In the genomic region with DNA sequence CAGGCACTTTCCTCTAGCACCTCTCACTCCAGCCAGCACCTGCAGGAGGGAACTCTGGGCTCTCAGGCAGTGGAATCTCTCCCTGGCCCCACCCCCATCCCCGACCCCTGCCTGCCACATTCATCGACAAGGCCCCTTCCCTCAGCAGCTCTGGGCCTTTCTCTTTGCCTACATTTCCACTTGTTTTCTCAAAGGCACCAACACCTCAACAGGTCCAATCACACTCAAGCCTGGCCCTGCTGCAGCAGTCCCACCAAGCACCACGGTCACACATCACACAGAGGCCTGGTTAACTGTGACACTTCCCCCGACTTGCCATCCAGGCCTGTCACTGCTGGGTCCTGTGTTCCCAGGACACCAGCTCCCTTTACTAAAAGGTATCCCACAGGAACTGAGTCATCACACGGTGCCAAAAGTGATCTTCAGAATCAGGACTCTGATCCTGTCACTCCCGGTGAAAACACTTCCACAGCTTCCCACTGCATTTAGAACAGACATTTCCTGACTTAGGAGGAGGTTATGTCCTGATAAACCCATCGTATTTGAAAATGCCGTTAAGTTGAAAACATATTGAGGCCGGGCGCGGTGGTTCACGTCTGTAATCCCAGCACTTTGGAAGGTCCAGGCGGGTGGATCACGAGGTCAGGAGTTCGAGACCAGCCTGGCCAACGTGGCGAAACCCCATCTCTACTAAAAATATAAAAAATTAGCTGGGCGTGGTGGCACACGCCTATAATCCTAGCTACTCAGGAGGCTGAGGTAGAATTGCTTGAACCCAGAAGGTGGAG, we compare ENCODE assay signal across 16 cellular contexts. TPM values are rescaled to one million over a fixed set of nuclear protein-coding genes. Genes with fewer than 3 reads are reported as not detected.
DNase-seq lines count a peak whose midpoint lies in the region; ATAC-seq and TF ChIP-seq lines count a peak whose summit lies in the region.
"Had no signal": no experiment of that assay in that cellular context is flagged by ENCODE, and none has a peak within 500 bp of the region (broad histone marks: within the 10 kb centered on the region; RNA-seq: fewer than 3 reads in every experiment).

No MANE protein-coding gene starts in this region.

- H3K27me3 ChIP-seq in adrenal gland (no peaks in the 10 kb centered on the region), liver (ENCODE audit: control insufficient read depth in 4 of 4, insufficient read depth in 4 of 4, low read length in 3 of 4) (no peaks in the 10 kb centered on the region)

- H3K27ac Mint-ChIP-seq in activated naive CD8-positive, alpha-beta T cell treated with anti-CD3 and anti-CD28 coated beads for 36 hours = peak overlapping the region; percentile 1
- H3K27ac Mint-ChIP-seq in activated naive CD8-positive, alpha-beta T cell treated with anti-CD3 and anti-CD28 coated beads, Interleukin-2, amount 50 U/mL, for 24 hours = no peak overlapping the region
- H3K27ac Mint-ChIP-seq in type B pancreatic cell = no peak overlapping the region
- H3K27ac Mint-ChIP-seq: B cell; stimulated activated memory B cell treated with anti-CD40 and anti-IgM and Interleukin-4, amounts not matched to agents 10 μg/mL and 1 μg/mL and 100 μg/mL, for 72 hours had no signal

- TF ChIP-seq POLR2A in adrenal gland (IDR thresholded peaks at IDR 0.05) = no peak

- no peak for ATAC-seq in activated naive CD8-positive, alpha-beta T cell treated with anti-CD3 and anti-CD28 coated beads, Interleukin-2, amount 50 U/mL, for 24 hours
- ATAC-seq: stimulated activated memory B cell treated with anti-CD40 and anti-IgM and Interleukin-4, amounts not matched to agents 10 μg/mL and 1 μg/mL and 100 μg/mL, for 72 hours had no signal

- H3K9me3 ChIP-seq in adrenal gland (replicated peaks in 1 of 3) = no peaks in the 10 kb centered on the region
- H3K9me3 ChIP-seq in liver (ENCODE audit: control insufficient read depth in 4 of 4, low read length in 3 of 4) = no peaks in the 10 kb centered on the region

- H3K27ac ChIP-seq in adrenal gland (peak overlapping the region in 3 of 5 donors; percentile 28 to 83 (median 78)), liver (ENCODE audit: low read depth in 1 of 2, low read length in 2 of 2) (peak overlapping the region; percentile 37 to 81)

- H3K4me3 Mint-ChIP-seq in activated naive CD8-positive, alpha-beta T cell treated with anti-CD3 and anti-CD28 coated beads for 36 hours = no peak overlapping the region
- no peak overlapping the region for H3K4me3 Mint-ChIP-seq in activated naive CD8-positive, alpha-beta T cell treated with anti-CD3 and anti-CD28 coated beads, Interleukin-2, amount 50 U/mL, for 24 hours
- H3K4me3 Mint-ChIP-seq in type B pancreatic cell = no peak overlapping the region
- H3K4me3 Mint-ChIP-seq: B cell; neural crest cell; stimulated activated memory B cell treated with anti-CD40 and anti-IgM and Interleukin-4, amounts not matched to agents 10 μg/mL and 1 μg/mL and 100 μg/mL, for 72 hours had no signal

- H3K4me1 Mint-ChIP-seq in activated naive CD8-positive, alpha-beta T cell treated with anti-CD3 and anti-CD28 coated beads for 36 hours = no peaks in the 10 kb centered on the region
- no peaks in the 10 kb centered on the region for H3K4me1 Mint-ChIP-seq in activated naive CD8-positive, alpha-beta T cell treated with anti-CD3 and anti-CD28 coated beads, Interleukin-2, amount 50 U/mL, for 24 hours
- peaks cover 18% of the 10 kb centered on the region for H3K4me1 Mint-ChIP-seq in type B pancreatic cell (ENCODE audit: unreplicated experiment)

- no peak for TF ChIP-seq CTCF in adrenal gland (IDR thresholded peaks at IDR 0.05)
- no peak for TF ChIP-seq CTCF in liver (IDR thresholded peaks at IDR 0.05; ENCODE audit: low read depth, low read length, missing input control)
- no peak for TF ChIP-seq CTCF in type B pancreatic cell (conservative IDR thresholded peaks at IDR 0.05)

- peaks cover 13% of the 10 kb centered on the region for H3K36me3 Mint-ChIP-seq in activated naive CD8-positive, alpha-beta T cell treated with anti-CD3 and anti-CD28 coated beads for 36 hours
- peaks cover 28% of the 10 kb centered on the region for H3K36me3 Mint-ChIP-seq in activated naive CD8-positive, alpha-beta T cell treated with anti-CD3 and anti-CD28 coated beads, Interleukin-2, amount 50 U/mL, for 24 hours (ENCODE audit: low read depth)
- H3K36me3 Mint-ChIP-seq in type B pancreatic cell = peaks cover 41% of the 10 kb centered on the region

- no peaks in the 10 kb centered on the region for H3K9me3 Mint-ChIP-seq in activated naive CD8-positive, alpha-beta T cell treated with anti-CD3 and anti-CD28 coated beads for 36 hours
- H3K9me3 Mint-ChIP-seq in activated naive CD8-positive, alpha-beta T cell treated with anti-CD3 and anti-CD28 coated beads, Interleukin-2, amount 50 U/mL, for 24 hours = no peaks in the 10 kb centered on the region
- H3K9me3 Mint-ChIP-seq in type B pancreatic cell = no peaks in the 10 kb centered on the region
- H3K9me3 Mint-ChIP-seq: neural crest cell; stimulated activated memory B cell treated with anti-CD40 and anti-IgM and Interleukin-4, amounts not matched to agents 10 μg/mL and 1 μg/mL and 100 μg/mL, for 72 hours had no signal

- WGBS in adrenal gland, 4 donors = 84 to 90% (median 89%) methylated on average over 19 of the region's 19 CpGs
- 81% methylated on average over 19 of the region's 19 CpGs for WGBS in liver

- H3K36me3 ChIP-seq in adrenal gland (replicated peaks in 1 of 2) (peaks cover 0 to 76% of the 10 kb centered on the region in 2 donors), liver (ENCODE audit: control insufficient read depth in 4 of 4, insufficient read depth in 3 of 4, low read depth in 1 of 4, low read length in 3 of 4) (peaks cover 19 to 51% (median 37%) of the 10 kb centered on the region in 4 donors)

- H3K4me1 ChIP-seq in adrenal gland (replicated peaks in 1 of 2) (peaks cover 36 to 51% of the 10 kb centered on the region in 2 donors), liver (ENCODE audit: control insufficient read depth in 4 of 4, insufficient read depth in 4 of 4, low read length in 3 of 4) (peaks cover 13 to 47% (median 38%) of the 10 kb centered on the region in 4 donors)

- H3K27me3 Mint-ChIP-seq in activated naive CD8-positive, alpha-beta T cell treated with anti-CD3 and anti-CD28 coated beads for 36 hours = no peaks in the 10 kb centered on the region
- no peaks in the 10 kb centered on the region for H3K27me3 Mint-ChIP-seq in activated naive CD8-positive, alpha-beta T cell treated with anti-CD3 and anti-CD28 coated beads, Interleukin-2, amount 50 U/mL, for 24 hours
- no peaks in the 10 kb centered on the region for H3K27me3 Mint-ChIP-seq in type B pancreatic cell
- H3K27me3 Mint-ChIP-seq: B cell; stimulated activated memory B cell treated with anti-CD40 and anti-IgM and Interleukin-4, amounts not matched to agents 10 μg/mL and 1 μg/mL and 100 μg/mL, for 72 hours had no signal

- H3K9ac ChIP-seq in liver (ENCODE audit: low read depth in 1 of 2, low read length in 2 of 2) = no peak overlapping the region

- H3K4me3 ChIP-seq in adrenal gland (no peak overlapping the region), liver (ENCODE audit: low read depth in 1 of 3, low read length in 3 of 3) (no peak overlapping the region)
- H3K4me3 ChIP-seq: lung had no signal

- no peak for TF ChIP-seq RAD21 in liver (IDR thresholded peaks at IDR 0.05)

- intact Hi-C loops in adrenal gland (cut with DNase I) = no loop called here

- no peak for DNase-seq in activated naive CD8-positive, alpha-beta T cell treated with anti-CD3 and anti-CD28 coated beads for 36 hours
- no peak for DNase-seq in activated naive CD8-positive, alpha-beta T cell treated with anti-CD3 and anti-CD28 coated beads, Interleukin-2, amount 50 U/mL, for 24 hours
- DNase-seq in adrenal gland (peak in 3 of 7 donors; percentile 13 to 52 (median 14)), type B pancreatic cell (ENCODE audit: extremely low spot score, unreplicated experiment) (peak; percentile 64), cerebellar nuclear complex (lab: John Stamatoyannopoulos, UW) (no peak), 8988T (no peak), NCI-H128 (lab: John Stamatoyannopoulos, UW; ENCODE audit: unreplicated experiment) (no peak)
- DNase-seq: DMS 273 treated with DMSO at 0.1 percent for 48 hours, NCI-H2029, NCI-H510A had no signal

TF ChIP-seq in liver, 16 proteins besides CTCF, POLR2A, EP300 and RAD21 (continues in another document):
- no peak for TF ChIP-seq HNF4A (conservative IDR thresholded peaks at IDR 0.05)
- TF ChIP-seq, protein P1, sequence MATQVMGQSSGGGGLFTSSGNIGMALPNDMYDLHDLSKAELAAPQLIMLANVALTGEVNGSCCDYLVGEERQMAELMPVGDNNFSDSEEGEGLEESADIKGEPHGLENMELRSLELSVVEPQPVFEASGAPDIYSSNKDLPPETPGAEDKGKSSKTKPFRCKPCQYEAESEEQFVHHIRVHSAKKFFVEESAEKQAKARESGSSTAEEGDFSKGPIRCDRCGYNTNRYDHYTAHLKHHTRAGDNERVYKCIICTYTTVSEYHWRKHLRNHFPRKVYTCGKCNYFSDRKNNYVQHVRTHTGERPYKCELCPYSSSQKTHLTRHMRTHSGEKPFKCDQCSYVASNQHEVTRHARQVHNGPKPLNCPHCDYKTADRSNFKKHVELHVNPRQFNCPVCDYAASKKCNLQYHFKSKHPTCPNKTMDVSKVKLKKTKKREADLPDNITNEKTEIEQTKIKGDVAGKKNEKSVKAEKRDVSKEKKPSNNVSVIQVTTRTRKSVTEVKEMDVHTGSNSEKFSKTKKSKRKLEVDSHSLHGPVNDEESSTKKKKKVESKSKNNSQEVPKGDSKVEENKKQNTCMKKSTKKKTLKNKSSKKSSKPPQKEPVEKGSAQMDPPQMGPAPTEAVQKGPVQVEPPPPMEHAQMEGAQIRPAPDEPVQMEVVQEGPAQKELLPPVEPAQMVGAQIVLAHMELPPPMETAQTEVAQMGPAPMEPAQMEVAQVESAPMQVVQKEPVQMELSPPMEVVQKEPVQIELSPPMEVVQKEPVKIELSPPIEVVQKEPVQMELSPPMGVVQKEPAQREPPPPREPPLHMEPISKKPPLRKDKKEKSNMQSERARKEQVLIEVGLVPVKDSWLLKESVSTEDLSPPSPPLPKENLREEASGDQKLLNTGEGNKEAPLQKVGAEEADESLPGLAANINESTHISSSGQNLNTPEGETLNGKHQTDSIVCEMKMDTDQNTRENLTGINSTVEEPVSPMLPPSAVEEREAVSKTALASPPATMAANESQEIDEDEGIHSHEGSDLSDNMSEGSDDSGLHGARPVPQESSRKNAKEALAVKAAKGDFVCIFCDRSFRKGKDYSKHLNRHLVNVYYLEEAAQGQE (IDR thresholded peaks at IDR 0.05) = no peak

RNA-seq across cellular contexts. Expression of a gene that starts 54.9 kb away (rescaled TPM):
- under 1 TPM; 0.30 to 0.33 TPM for total RNA-seq in activated naive CD8-positive, alpha-beta T cell treated with anti-CD3 and anti-CD28 coated beads for 36 hours
- total RNA-seq in adrenal gland (1 to 10 TPM in 1 of 8 donors, under 1 TPM in 6, not detected in 1; 0.07 to 1.1 (median 0.43) TPM), liver (under 1 TPM; 0.25 to 0.33 TPM), type B pancreatic cell (ENCODE audit: low replicate concordance) (0.50 and 1.2 TPM in 2 replicates)
- polyA plus RNA-seq in adrenal gland (1 to 10 TPM in 2 of 3 donors, under 1 TPM in 1; 0.11 to 9.6 (median 9.6) TPM), liver (under 1 TPM; 0.12 to 0.24 TPM)
- total RNA-seq: HT1080 had no signal

RNA-seq across cellular contexts. Expression of a gene that starts 55.0 kb away (rescaled TPM):
- total RNA-seq in activated naive CD8-positive, alpha-beta T cell treated with anti-CD3 and anti-CD28 coated beads for 36 hours = 10 to 100 TPM; 48.0 to 50.3 TPM
- total RNA-seq in adrenal gland = 10 to 100 TPM; 52.4 to 99.3 (median 78.0) TPM
- 100 to 1,000 TPM in 2 of 3 donors, 10 to 100 TPM in 1; 61.9 to 120 (median 116) TPM for polyA plus RNA-seq in adrenal gland
- total RNA-seq in liver = 10 to 100 TPM; 20.8 to 38.8 TPM
- polyA plus RNA-seq in liver = 10 to 100 TPM; 33.2 to 37.6 TPM
- 43.3 and 66.4 TPM in 2 replicates for total RNA-seq in type B pancreatic cell (ENCODE audit: low replicate concordance)
